ENCODE assay signal across 15 cellular contexts in the genomic region with DNA sequence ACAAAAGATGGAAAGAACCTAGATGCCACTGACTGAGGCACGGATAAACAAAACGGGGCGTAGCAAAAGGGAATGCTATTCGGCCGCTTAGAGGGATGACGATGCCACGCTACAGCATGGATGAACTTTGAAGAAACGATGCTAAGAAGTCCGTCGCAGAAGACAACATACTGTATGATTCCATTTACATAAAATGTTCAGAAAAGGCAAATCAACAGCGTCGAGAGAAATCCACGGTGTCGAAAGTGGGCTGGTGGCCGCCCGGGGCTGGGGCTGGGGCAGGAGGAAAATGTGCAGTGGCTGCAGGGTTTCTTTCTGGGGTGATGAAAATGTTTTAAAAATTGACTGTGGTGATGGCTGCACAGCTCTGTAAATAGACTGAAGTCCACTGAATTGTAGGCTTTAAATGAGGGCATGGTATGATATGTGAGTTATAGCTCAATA. TPM values are rescaled to one million over a fixed set of nuclear protein-coding genes. Genes with fewer than 3 reads are reported as not detected.
DNase-seq lines count a peak whose midpoint lies in the region; ATAC-seq, FAIRE-seq and TF ChIP-seq lines count a peak whose summit lies in the region.
"Had no signal": no experiment of that assay in that cellular context is flagged by ENCODE, and none has a peak within 500 bp of the region (broad histone marks: within the 10 kb centered on the region; RNA-seq: fewer than 3 reads in every experiment).

No MANE protein-coding gene starts in this region.

- dilution Hi-C loops in keratinocyte (cut with MboI; ENCODE audit: extremely low pct_ligation_motif_present, low sequenced_read_pairs), result no loop called here

- POLR2A ChIA-PET in GM10248 (lab: Yijun Ruan, JAX), result interaction anchor here (0.5 kb wide), 1 partner anchor 266 kb away, joined by 6 read pairs; no protein-coding TSS in a partner anchor

- H3K4me3 ChIP-seq in GM23248 (no peak overlapping the region), keratinocyte (ENCODE audit: control insufficient read depth in 2 of 3, extremely low read depth in 1 of 3, insufficient read depth in 2 of 3, low read depth in 1 of 3, low read length in 3 of 3) (no peak overlapping the region), gastrocnemius medialis (no peak overlapping the region), foreskin fibroblast (ENCODE audit: low read depth in 1 of 2, low read length in 2 of 2) (no peak overlapping the region)

- no peak overlapping the region for H3K4me2 ChIP-seq in GM23248 (ENCODE audit: unreplicated experiment)
- H3K4me2 ChIP-seq in keratinocyte (ENCODE audit: control insufficient read depth, extremely low read depth, insufficient read depth, low read depth, low read length), result no peak overlapping the region

- H3K4me1 ChIP-seq in GM23248 (ENCODE audit: insufficient read depth) (peaks cover 45% of the 10 kb centered on the region), keratinocyte (ENCODE audit: control insufficient read depth, extremely low read depth, insufficient read depth, low read length) (peaks cover 46% of the 10 kb centered on the region), gastrocnemius medialis (peaks cover 18 to 27% of the 10 kb centered on the region in 2 donors)

- intact Hi-C loops in gastrocnemius medialis (cut with DNase I; ENCODE audit: low total_unique reads), result no loop called here

- no peaks in the 10 kb centered on the region for H3K36me3 ChIP-seq in GM23248 (ENCODE audit: low read depth)
- no peaks in the 10 kb centered on the region for H3K36me3 ChIP-seq in keratinocyte (ENCODE audit: control insufficient read depth in 2 of 2, extremely low read depth in 1 of 2, insufficient read depth in 2 of 2, low read length in 2 of 2)
- H3K36me3 ChIP-seq in gastrocnemius medialis, result no peaks in the 10 kb centered on the region

- peaks cover 18% of the 10 kb centered on the region for H3K4me1 Mint-ChIP-seq in activated T-helper 17 cell treated with anti-CD3 and anti-CD28 coated beads, Interleukin-2, amount 50 U/mL, for 72 hours

- CTCF ChIA-PET in GM10248 (lab: Yijun Ruan, JAX), result interaction anchor here (1.1 to 3.0 kb wide), 5 partner anchors 14 to 150 kb away, joined by 3 to 11 read pairs (median 5); no protein-coding TSS in a partner anchor

- no peak overlapping the region for H3K4me3 Mint-ChIP-seq in activated T-helper 17 cell treated with anti-CD3 and anti-CD28 coated beads, Interleukin-2, amount 50 U/mL, for 72 hours

- H3K27ac ChIP-seq in GM23248, result peak overlapping the region; percentile 89
- peak overlapping the region; percentile 94 for H3K27ac ChIP-seq in keratinocyte (ENCODE audit: control insufficient read depth, insufficient read depth, low read length)
- peak overlapping the region; percentile 28 to 54 (median 48) for H3K27ac ChIP-seq in gastrocnemius medialis
- H3K27ac ChIP-seq: C4-2B had no signal

- H3F3A ChIP-seq in GM23248 (ENCODE audit: insufficient read depth), result peaks cover 45% of the 10 kb centered on the region

- FAIRE-seq in keratinocyte (lab: Jason Lieb, UNC), result no peak

- H3K9me3 ChIP-seq in GM23248 (ENCODE audit: low read depth) (no peaks in the 10 kb centered on the region), keratinocyte (ENCODE audit: control insufficient read depth, low read depth, low read length) (no peaks in the 10 kb centered on the region), gastrocnemius medialis (no peaks in the 10 kb centered on the region)

- no peak overlapping the region for H2AFZ ChIP-seq in GM23248
- no peak overlapping the region for H2AFZ ChIP-seq in keratinocyte (ENCODE audit: control insufficient read depth, low read length)

- peak overlapping the region; percentile 51 for H3K27ac Mint-ChIP-seq in activated T-helper 17 cell treated with anti-CD3 and anti-CD28 coated beads, Interleukin-2, amount 50 U/mL, for 72 hours

- no peaks in the 10 kb centered on the region for H3K9me3 Mint-ChIP-seq in activated T-helper 17 cell treated with anti-CD3 and anti-CD28 coated beads, Interleukin-2, amount 50 U/mL, for 72 hours

- no peaks in the 10 kb centered on the region for H3K9me1 ChIP-seq in keratinocyte (ENCODE audit: control insufficient read depth, extremely low read depth, insufficient read depth, low read length)

- no peak for ATAC-seq in activated T-helper 17 cell treated with anti-CD3 and anti-CD28 coated beads, Interleukin-2, amount 50 U/mL, for 72 hours (replicated peaks)
- ATAC-seq in gastrocnemius medialis, result no peak

- no peaks in the 10 kb centered on the region for H4K20me1 ChIP-seq in GM23248 (ENCODE audit: insufficient read depth)
- no peaks in the 10 kb centered on the region for H4K20me1 ChIP-seq in keratinocyte (ENCODE audit: control insufficient read depth, extremely low read depth, insufficient read depth, low read length)

- peaks cover 5% of the 10 kb centered on the region for H3K36me3 Mint-ChIP-seq in activated T-helper 17 cell treated with anti-CD3 and anti-CD28 coated beads, Interleukin-2, amount 50 U/mL, for 72 hours (ENCODE audit: low read depth)

- DNase-seq in GM23248, result no peak
- no peak for DNase-seq in keratinocyte (ENCODE audit: low read depth, low spot score)
- DNase-seq in gastrocnemius medialis, result no peak
- DNase-seq in NCI-H1694 (lab: John Stamatoyannopoulos, UW), result no peak
- no peak for DNase-seq in foreskin fibroblast
- no peak for DNase-seq in GM10248 (ENCODE audit: extremely low spot score)
- no peak for DNase-seq in GDM1 (lab: John Stamatoyannopoulos, UW)
- DNase-seq: activated naive CD4-positive, alpha-beta T cell treated with Interleukin-2 at 50 U/mL for 16 hours; NCI-H1694 treated with DMSO at 0.1 percent for 48 hours; NCI-H69; SHP77; stimulated activated CD4-positive, alpha-beta T cell treated with anti-CD3 and anti-CD28 coated beads, Interleukin-4, amount 100 ng/mL, for 4 hours; stimulated activated naive CD4-positive, alpha-beta T cell had no signal

- in situ Hi-C loops in GM23248 (cut with MboI) (no loop called here), gastrocnemius medialis (cut with MboI; ENCODE audit: low sequenced_read_pairs in 4 of 4) (no loop called here)

- 90 to 93% methylated on average over 16 of the region's 16 CpGs for WGBS in GM23248 (ENCODE audit: low coverage in 1 of 2, low lambda C conversion rate in 2 of 2, missing lambda C conversion rate in 2 of 2), 2 experiments

- TF ChIP-seq POLR2A in gastrocnemius medialis (IDR thresholded peaks at IDR 0.05), result no peak

- no peaks in the 10 kb centered on the region for H3K9me2 ChIP-seq in GM23248 (ENCODE audit: insufficient read depth)

- H3K27me3 ChIP-seq in GM23248 (replicated peaks; ENCODE audit: insufficient read depth) (no peaks in the 10 kb centered on the region), keratinocyte (ENCODE audit: control insufficient read depth, extremely low read depth, insufficient read depth, low read length) (no peaks in the 10 kb centered on the region), gastrocnemius medialis (no peaks in the 10 kb centered on the region)

- peaks cover 80% of the 10 kb centered on the region for H3K79me2 ChIP-seq in GM23248 (ENCODE audit: insufficient read depth)
- peaks cover 68% of the 10 kb centered on the region for H3K79me2 ChIP-seq in keratinocyte (ENCODE audit: control insufficient read depth, insufficient read depth, low read length)

- H3K27me3 Mint-ChIP-seq in activated T-helper 17 cell treated with anti-CD3 and anti-CD28 coated beads, Interleukin-2, amount 50 U/mL, for 72 hours, result no peaks in the 10 kb centered on the region

- H3K9ac ChIP-seq in GM23248 (peak overlapping the region; percentile 44; the same call in 1 of the 2 replicates), keratinocyte (ENCODE audit: control insufficient read depth, extremely low read depth, insufficient read depth, low read length) (peak overlapping the region; percentile 74)

- TF ChIP-seq CTCF in keratinocyte (optimal IDR thresholded peaks at IDR 0.05 in 1 of 3, IDR thresholded peaks at IDR 0.05 in 1 of 3, conservative IDR thresholded peaks at IDR 0.05 in 1 of 3; ENCODE audit: extremely low read depth in 1 of 3, insufficient read depth in 2 of 3, low read length in 3 of 3) (no peak), gastrocnemius medialis (IDR thresholded peaks at IDR 0.05 in 4 of 5, conservative IDR thresholded peaks at IDR 0.05 in 1 of 5) (no peak), foreskin fibroblast (IDR thresholded peaks at IDR 0.05; ENCODE audit: low read depth, low read length) (no peak), GM10248 (IDR thresholded peaks at IDR 0.05; ENCODE audit: control extremely low read depth, extremely low read depth, low read depth, missing control alignments) (no peak)

RNA-seq across cellular contexts. Expression of a gene that starts 24.1 kb away (rescaled TPM):
- 13.8 and 24.3 TPM in 2 replicates for total RNA-seq in GM23248 (2014; rRNA removed; shearing (Covaris generic))
- polyA plus RNA-seq in GM23248 (2016; fragmentation: Nextera tagmentation; extraction: Ambion mirVana) (11.2 and 11.5 TPM in 2 replicates), keratinocyte (35.5 to 67.5 TPM (median 42.1 TPM) in 3 replicates)
- 10 to 100 TPM; 15.4 to 17.4 TPM for total RNA-seq in activated T-helper 17 cell treated with anti-CD3 and anti-CD28 coated beads, Interleukin-2, amount 50 U/mL, for 72 hours
- 3.5 TPM for polyA plus RNA-seq in keratinocyte (2011; ENCODE audit: low read depth)
- 52.4 and 61.2 TPM in 2 replicates for polyA plus RNA-seq in keratinocyte (2011; cell fraction: cytosol; rRNA removed)
- 30.6 and 47.8 TPM in 2 replicates for polyA plus RNA-seq in keratinocyte (2011; cell fraction: nucleus; rRNA removed)
- polyA plus RNA-seq in keratinocyte (2012; ENCODE audit: low replicate concordance), result 12.7 and 39.9 TPM in 2 replicates
- polyA minus RNA-seq in keratinocyte, result 55.6 to 84.6 TPM (median 76.0 TPM) in 3 replicates
- polyA minus RNA-seq in keratinocyte (2011; cell fraction: cytosol; rRNA and poly(A)+ RNA removed), result 50.1 TPM
- polyA minus RNA-seq in keratinocyte (2011; cell fraction: nucleus; rRNA and poly(A)+ RNA removed), result 29.0 and 40.4 TPM in 2 replicates
- total RNA-seq in gastrocnemius medialis, result 1 to 10 TPM; 7.6 to 8.4 (median 8.1) TPM
